8 cellular contexts compared by ENCODE assay signal in genomic region chr19:44401108-44401786, GRCh38. TPM values are rescaled to one million over a fixed set of nuclear protein-coding genes. Genes with fewer than 3 reads are reported as not detected.
A peak's percentile ranks its signal among the peaks of the same experiment; 100 is the strongest.
DNase-seq lines count a peak whose midpoint lies in the region; ATAC-seq and TF ChIP-seq lines count a peak whose summit lies in the region.

Gene ZNF285, minus strand, starts transcription at chr19:44401608. Its CDS starts 4,395 bp downstream, at chr19:44397213.

- no peak for TF ChIP-seq EP300 in upper lobe of left lung (IDR thresholded peaks at IDR 0.05)

- H3F3A ChIP-seq in PC-3 (ENCODE audit: low read length, unreplicated experiment), result no peaks in the 10 kb centered on the region

- 1% methylated on average over 32 to 38 of the region's 38 CpGs for WGBS in heart left ventricle, 4 donors
- WGBS in upper lobe of left lung, 2 donors, result 0 to 3% methylated on average over 27 to 37 of the region's 38 CpGs

- ATAC-seq in PC-3 (no peak), heart left ventricle (peak; percentile 99 to 100 (median 100)), upper lobe of left lung (ENCODE audit: low FRiP score in 2 of 2) (peak; percentile 91 to 99), GM21737 (IDR thresholded peaks at IDR 0.05; ENCODE audit: unreplicated experiment) (no peak)

- H2AFZ ChIP-seq in PC-3 (ENCODE audit: low read length), result peak within 1 kb of the TSS; percentile 69

- H3K4me3 ChIP-seq in GM06990 (replicated peaks; ENCODE audit: low read depth, low read length), result peak within 1 kb of the TSS; percentile 37
- peak within 1 kb of the TSS; percentile 32 for H3K4me3 ChIP-seq in PC-3 (ENCODE audit: low read length)
- peak within 1 kb of the TSS; percentile 44 to 74 (median 60) for H3K4me3 ChIP-seq in heart left ventricle
- H3K4me3 ChIP-seq in upper lobe of left lung, result peak within 1 kb of the TSS; percentile 29 to 55 (median 48)

- peaks cover 6% of the 10 kb centered on the region for H3K27me3 Mint-ChIP-seq in activated naive CD8-positive, alpha-beta T cell treated with anti-CD3 and anti-CD28 coated beads for 36 hours

- no TSS peak for BruUV-seq in PC-3 (replicated peaks; lab: Mats Ljungman, UMichigan)

- no peaks in the 10 kb centered on the region for H3K36me3 ChIP-seq in GM06990 (ENCODE audit: control insufficient read depth, insufficient read depth, low read length)
- H3K36me3 ChIP-seq in PC-3 (ENCODE audit: low read depth, low read length), result no peaks in the 10 kb centered on the region
- peaks cover 0 to 9% (median 0%) of the 10 kb centered on the region in 9 donors for H3K36me3 ChIP-seq in heart left ventricle
- H3K36me3 ChIP-seq in upper lobe of left lung, result no peaks in the 10 kb centered on the region

- H3K4me1 ChIP-seq in PC-3 (ENCODE audit: insufficient read depth, low read length), result no peaks in the 10 kb centered on the region
- H3K4me1 ChIP-seq in heart left ventricle, result peaks cover 0 to 4% (median 0%) of the 10 kb centered on the region in 12 donors
- H3K4me1 ChIP-seq in upper lobe of left lung, result peaks cover 0 to 4% (median 2%) of the 10 kb centered on the region in 4 donors

- no peaks in the 10 kb centered on the region for H3K9me2 ChIP-seq in PC-3 (replicated peaks; ENCODE audit: low read length)

- no peaks in the 10 kb centered on the region for H3K27me3 ChIP-seq in GM06990 (replicated peaks; ENCODE audit: control insufficient read depth, insufficient read depth, low read length)
- H3K27me3 ChIP-seq in PC-3 (ENCODE audit: low read length), result no peaks in the 10 kb centered on the region
- H3K27me3 ChIP-seq in heart left ventricle, result no peaks in the 10 kb centered on the region
- no peaks in the 10 kb centered on the region for H3K27me3 ChIP-seq in upper lobe of left lung

- H3K27ac ChIP-seq in PC-3 (ENCODE audit: low read length), result no peak within 1 kb of the TSS
- peak within 1 kb of the TSS in 10 of 12 donors; percentile 6 to 66 (median 56) for H3K27ac ChIP-seq in heart left ventricle
- no peak within 1 kb of the TSS for H3K27ac ChIP-seq in upper lobe of left lung

- H3K79me2 ChIP-seq in PC-3 (ENCODE audit: low read length), result no peaks in the 10 kb centered on the region

- H3K4me2 ChIP-seq in PC-3 (ENCODE audit: low read length), result peak within 1 kb of the TSS; percentile 10; the same call in 1 of the 2 replicates

- peaks cover 38% of the 10 kb centered on the region for H3K9me3 Mint-ChIP-seq in activated naive CD8-positive, alpha-beta T cell treated with anti-CD3 and anti-CD28 coated beads for 36 hours

- TF ChIP-seq POLR2A in heart left ventricle (IDR thresholded peaks at IDR 0.05) (peak in 1 of 2 donors; percentile 23), upper lobe of left lung (IDR thresholded peaks at IDR 0.05) (no peak)

- POLR2A ChIA-PET in PC-3 (lab: Charles Lee; ENCODE audit: unreplicated experiment), result no interaction called here

- no peak within 1 kb of the TSS for H3K9ac ChIP-seq in PC-3 (ENCODE audit: low read length)

- no peaks in the 10 kb centered on the region for H3K9me3 ChIP-seq in PC-3 (ENCODE audit: low read length)
- H3K9me3 ChIP-seq in heart left ventricle, result peaks cover 0 to 32% (median 15%) of the 10 kb centered on the region in 12 donors
- H3K9me3 ChIP-seq in upper lobe of left lung, result peaks cover 0 to 28% (median 12%) of the 10 kb centered on the region in 4 donors

- peak within 1 kb of the TSS; percentile 73 for H3K27ac Mint-ChIP-seq in activated naive CD8-positive, alpha-beta T cell treated with anti-CD3 and anti-CD28 coated beads for 36 hours

- H3K4me1 Mint-ChIP-seq in activated naive CD8-positive, alpha-beta T cell treated with anti-CD3 and anti-CD28 coated beads for 36 hours, result peaks cover 12% of the 10 kb centered on the region

- DNase-seq in GM06990 (ENCODE audit: extremely low read depth, insufficient read length) (peak; percentile 61), PC-3 (peak; percentile 48), heart left ventricle (peak; percentile 95 to 98 (median 97)), posterior vena cava (ENCODE audit: low spot score) (peak; percentile 98), upper lobe of left lung (peak; percentile 77 to 90), AML-193 (lab: John Stamatoyannopoulos, UW) (no peak)
- DNase-seq in activated naive CD8-positive, alpha-beta T cell treated with anti-CD3 and anti-CD28 coated beads for 36 hours, result peak; percentile 91

- CTCF ChIA-PET in PC-3 (lab: Charles Lee), result no interaction called here

- peaks cover 39% of the 10 kb centered on the region for H3K36me3 Mint-ChIP-seq in activated naive CD8-positive, alpha-beta T cell treated with anti-CD3 and anti-CD28 coated beads for 36 hours

- TF ChIP-seq CTCF in GM06990 (IDR thresholded peaks at IDR 0.05; ENCODE audit: insufficient read depth, low read length, poor library complexity, severe bottlenecking) (no peak), PC-3 (conservative IDR thresholded peaks at IDR 0.05; ENCODE audit: low read depth, low read length) (no peak), heart left ventricle (IDR thresholded peaks at IDR 0.05) (no peak), upper lobe of left lung (IDR thresholded peaks at IDR 0.05) (no peak)

- intact Hi-C loops in PC-3 (cut with micrococcal nuclease) (no loop called here), heart left ventricle (cut with DNase I) (loop anchor here in 2 of 10 donors (1.0 to 5.0 kb wide), 3 partner anchors 44 to 46 kb away; partner anchors contain the start of genes ZNF112 (in 2 of the 2) and ZNF229 (in 1 of the 2)), posterior vena cava (cut with DNase I) (no loop called here)

- H3K4me3 Mint-ChIP-seq in activated naive CD8-positive, alpha-beta T cell treated with anti-CD3 and anti-CD28 coated beads for 36 hours, result peak within 1 kb of the TSS; percentile 88

- H4K20me1 ChIP-seq in PC-3 (ENCODE audit: low read length), result no peaks in the 10 kb centered on the region

RNA-seq across cellular contexts. Expression of gene ZNF285, which starts in this region (rescaled TPM):
- total RNA-seq in PC-3 (2014; rRNA removed), result 0.12 and 0.22 TPM in 2 replicates
- 1 to 10 TPM; 1.8 to 2.4 TPM for total RNA-seq in activated naive CD8-positive, alpha-beta T cell treated with anti-CD3 and anti-CD28 coated beads for 36 hours
- total RNA-seq in heart left ventricle, result 1 to 10 TPM; 2.0 to 6.7 (median 3.8) TPM
- polyA plus RNA-seq in heart left ventricle, result 1 to 10 TPM; 2.3 to 3.4 TPM
- total RNA-seq in posterior vena cava, result 1 to 10 TPM; 2.5 to 4.2 TPM
- 1 to 10 TPM in 4 of 6 donors, under 1 TPM in 1, not detected in 1; 0.61 to 3.8 (median 1.3) TPM for total RNA-seq in upper lobe of left lung

Comparison
In these comparisons a context has a peak if more than half of its experiments do, and no peak if none do; other contexts are left out.
1. Peak in DNase-seq, H3K4me3 ChIP-seq and H3K4me2 ChIP-seq in PC-3; RNA of the gene not detected or under 1 TPM.
2. DNase-seq: peak in GM06990 (single experiment), activated naive CD8-positive, alpha-beta T cell treated with anti-CD3 and anti-CD28 coated beads for 36 hours (single experiment), heart left ventricle (5 of 5), posterior vena cava (single experiment) and upper lobe of left lung (2 of 2); none in AML-193 (0 of 2).
3. ATAC-seq: peak in heart left ventricle (4 of 4) and upper lobe of left lung (2 of 2); none in PC-3 (single experiment) and GM21737 (single experiment).
4. H3K27ac ChIP-seq: peak in heart left ventricle (10 of 12); none in PC-3 (single experiment) and upper lobe of left lung (0 of 4).
5. Peak in every context shown above with its lines, with median percentiles within 50 percentile points of each other: H3K4me3 ChIP-seq.